13 cellular contexts compared by ENCODE assay signal in genomic region chr10:4407783-4408182, GRCh38.
A peak's percentile ranks its signal among the peaks of the same experiment; 100 is the strongest.
DNase-seq lines count a peak whose midpoint lies in the region; ATAC-seq and TF ChIP-seq lines count a peak whose summit lies in the region.
"Had no signal": no experiment of that assay in that cellular context is flagged by ENCODE, and none has a peak within 500 bp of the region (broad histone marks: within the 10 kb centered on the region; RNA-seq: fewer than 3 reads in every experiment).

No MANE protein-coding gene starts in this region.

- peak overlapping the region; percentile 41 for H3K27ac ChIP-seq in RWPE2 (ENCODE audit: poor library complexity, severe bottlenecking)
- H3K27ac ChIP-seq: BLaER1, gastrocnemius medialis, KMS-11 had no signal

- peaks cover 12% of the 10 kb centered on the region for H3K27me3 Mint-ChIP-seq in activated naive CD4-positive, alpha-beta T cell treated with anti-CD3 and anti-CD28 coated beads, Interleukin-2, amount 10 ng/mL, durations not matched to agents 7 days and 5 days
- H3K27me3 Mint-ChIP-seq in activated CD4-positive, alpha-beta T cell treated with anti-CD3 and anti-CD28 coated beads, Interleukin-2, amount 10 ng/mL, durations not matched to agents 7 days and 5 days = peaks cover 5% of the 10 kb centered on the region

- no peaks in the 10 kb centered on the region for H3K36me3 ChIP-seq in RWPE2 (ENCODE audit: low read depth)
- H3K36me3 ChIP-seq: BLaER1, gastrocnemius medialis had no signal

- H3K4me3 ChIP-seq in RWPE2 (ENCODE audit: severe bottlenecking) (no peak overlapping the region), fibroblast of the aortic adventitia (ENCODE audit: low read depth, low read length) (no peak overlapping the region)
- H3K4me3 ChIP-seq: BLaER1, gastrocnemius medialis, GM23338 had no signal

- H3K27ac Mint-ChIP-seq in activated naive CD4-positive, alpha-beta T cell treated with anti-CD3 and anti-CD28 coated beads, Interleukin-2, amount 10 ng/mL, durations not matched to agents 7 days and 5 days = no peak overlapping the region
- no peak overlapping the region for H3K27ac Mint-ChIP-seq in activated CD4-positive, alpha-beta T cell treated with anti-CD3 and anti-CD28 coated beads, Interleukin-2, amount 10 ng/mL, durations not matched to agents 7 days and 5 days
- H3K27ac Mint-ChIP-seq: GM23338 had no signal

- H3K4me1 Mint-ChIP-seq in activated naive CD4-positive, alpha-beta T cell treated with anti-CD3 and anti-CD28 coated beads, Interleukin-2, amount 10 ng/mL, durations not matched to agents 7 days and 5 days = no peaks in the 10 kb centered on the region
- H3K4me1 Mint-ChIP-seq in activated CD4-positive, alpha-beta T cell treated with anti-CD3 and anti-CD28 coated beads, Interleukin-2, amount 10 ng/mL, durations not matched to agents 7 days and 5 days = peaks cover 2% of the 10 kb centered on the region

- no peaks in the 10 kb centered on the region for H3K9me3 Mint-ChIP-seq in activated naive CD4-positive, alpha-beta T cell treated with anti-CD3 and anti-CD28 coated beads, Interleukin-2, amount 10 ng/mL, durations not matched to agents 7 days and 5 days
- no peaks in the 10 kb centered on the region for H3K9me3 Mint-ChIP-seq in activated CD4-positive, alpha-beta T cell treated with anti-CD3 and anti-CD28 coated beads, Interleukin-2, amount 10 ng/mL, durations not matched to agents 7 days and 5 days
- H3K9me3 Mint-ChIP-seq: GM23338 had no signal

- H3K4me3 Mint-ChIP-seq in activated naive CD4-positive, alpha-beta T cell treated with anti-CD3 and anti-CD28 coated beads, Interleukin-2, amount 10 ng/mL, durations not matched to agents 7 days and 5 days = no peak overlapping the region
- H3K4me3 Mint-ChIP-seq in activated CD4-positive, alpha-beta T cell treated with anti-CD3 and anti-CD28 coated beads, Interleukin-2, amount 10 ng/mL, durations not matched to agents 7 days and 5 days = no peak overlapping the region
- H3K4me3 Mint-ChIP-seq: GM23338 had no signal

- POLR2A ChIA-PET in activated CD4-positive, alpha-beta T cell treated with anti-CD3 and anti-CD28 coated beads, Interleukin-2, amount 10 ng/mL, durations not matched to agents 7 days and 5 days (lab: Charles Lee) = no interaction called here

- H3K4me1 ChIP-seq in RWPE2 (ENCODE audit: insufficient read depth, poor library complexity, severe bottlenecking) = peaks cover 10% of the 10 kb centered on the region
- H3K4me1 ChIP-seq: BLaER1, gastrocnemius medialis had no signal

- no peaks in the 10 kb centered on the region for H3K27me3 ChIP-seq in RWPE2 (ENCODE audit: insufficient read depth, poor library complexity, severe bottlenecking)
- H3K27me3 ChIP-seq: BLaER1, gastrocnemius medialis had no signal

- ATAC-seq in RWPE2 (ENCODE audit: low read depth) = peak; percentile 54; the same call in 2 of the 3 replicates
- ATAC-seq: gastrocnemius medialis, GM23338 had no signal

- CTCF ChIA-PET in activated naive CD4-positive, alpha-beta T cell treated with anti-CD3 and anti-CD28 coated beads, Interleukin-2, amount 10 ng/mL, durations not matched to agents 7 days and 5 days (lab: Charles Lee) = no interaction called here
- CTCF ChIA-PET in activated CD4-positive, alpha-beta T cell treated with anti-CD3 and anti-CD28 coated beads, Interleukin-2, amount 10 ng/mL, durations not matched to agents 7 days and 5 days (lab: Charles Lee) = no interaction called here

- H3K36me3 Mint-ChIP-seq in activated naive CD4-positive, alpha-beta T cell treated with anti-CD3 and anti-CD28 coated beads, Interleukin-2, amount 10 ng/mL, durations not matched to agents 7 days and 5 days = no peaks in the 10 kb centered on the region
- no peaks in the 10 kb centered on the region for H3K36me3 Mint-ChIP-seq in activated CD4-positive, alpha-beta T cell treated with anti-CD3 and anti-CD28 coated beads, Interleukin-2, amount 10 ng/mL, durations not matched to agents 7 days and 5 days (ENCODE audit: low read depth)

- TF ChIP-seq CTCF in RWPE2 (IDR thresholded peaks at IDR 0.05; ENCODE audit: poor library complexity, severe bottlenecking) (no peak), fibroblast of the aortic adventitia (IDR thresholded peaks at IDR 0.05; ENCODE audit: insufficient read depth, low read length) (no peak)

- no peaks in the 10 kb centered on the region for H3K9me3 ChIP-seq in RWPE2 (ENCODE audit: severe bottlenecking)
- H3K9me3 ChIP-seq: BLaER1, gastrocnemius medialis had no signal

- DNase-seq in AG08395 (ENCODE audit: low spot score) = peak; percentile 8
- peak; percentile 1 for DNase-seq in HPDE6-E6E7 (ENCODE audit: extremely low spot score)
- no peak for DNase-seq in RWPE2 (ENCODE audit: low spot score)
- peak; percentile 71 for DNase-seq in fibroblast of the aortic adventitia (ENCODE audit: low read depth)
- no peak for DNase-seq in activated naive CD4-positive, alpha-beta T cell treated with anti-CD3 and anti-CD28 coated beads, Interleukin-2, amount 10 ng/mL, durations not matched to agents 7 days and 5 days
- DNase-seq in NCI-H345 treated with DMSO at 0.1 percent for 48 hours (lab: John Stamatoyannopoulos, UW; ENCODE audit: unreplicated experiment) = no peak
- no peak for DNase-seq in anterior cingulate cortex (lab: John Stamatoyannopoulos, UW)
- DNase-seq in activated CD4-positive, alpha-beta T cell treated with anti-CD3 and anti-CD28 coated beads, Interleukin-2, amount 10 ng/mL, durations not matched to agents 7 days and 5 days = no peak
- DNase-seq: gastrocnemius medialis; stimulated activated CD4-positive, alpha-beta T cell treated with anti-CD3 and anti-CD28 coated beads, Interleukin-2, amount 100 ng/mL, for 24 hours had no signal

Comparison
In these comparisons a context has a peak if more than half of its experiments do, and no peak if none do; other contexts are left out.
1. DNase-seq: peak in AG08395 (single experiment), HPDE6-E6E7 (single experiment) and fibroblast of the aortic adventitia (single experiment); none in RWPE2 (single experiment), activated naive CD4-positive, alpha-beta T cell treated with anti-CD3 and anti-CD28 coated beads, Interleukin-2, amount 10 ng/mL, durations not matched to agents 7 days and 5 days (single experiment), NCI-H345 treated with DMSO at 0.1 percent for 48 hours (single experiment), anterior cingulate cortex (0 of 58) and activated CD4-positive, alpha-beta T cell treated with anti-CD3 and anti-CD28 coated beads, Interleukin-2, amount 10 ng/mL, durations not matched to agents 7 days and 5 days (single experiment).